ENCODE assay signal across 11 cellular contexts in the genomic region with DNA sequence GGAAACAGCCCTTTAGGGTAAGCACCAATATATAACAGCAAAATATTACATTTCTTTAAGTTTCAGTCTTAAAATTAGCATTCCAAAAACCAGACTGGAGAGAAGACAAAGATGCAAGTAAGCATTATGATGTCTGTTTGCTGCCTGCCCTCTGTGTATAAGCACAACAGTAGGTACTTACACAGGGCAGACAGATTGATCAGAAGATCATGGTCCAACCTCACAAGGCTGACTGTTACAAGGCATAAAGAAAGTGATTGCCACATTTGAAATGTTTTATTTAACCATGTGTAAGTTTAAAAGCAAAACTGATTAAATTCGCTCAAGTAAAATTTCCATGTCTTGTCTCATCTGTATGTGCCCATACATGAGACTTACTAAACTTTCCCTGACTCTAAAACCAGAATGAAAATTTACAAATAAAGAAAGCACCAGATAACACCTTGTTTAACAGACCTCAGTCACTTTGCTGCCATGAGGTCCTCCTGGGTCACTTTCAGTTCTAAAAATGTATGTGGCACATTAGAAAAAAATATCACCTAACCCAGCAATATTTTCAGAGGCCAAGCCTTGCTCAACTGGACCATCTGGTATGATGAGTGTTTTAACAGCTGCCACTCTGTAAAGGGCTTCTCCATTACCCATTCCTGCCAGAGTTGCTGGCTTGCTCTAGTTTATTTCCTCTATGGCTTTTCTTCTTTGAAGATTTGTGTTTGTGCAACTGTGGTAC.
A peak's percentile ranks its signal among the peaks of the same experiment; 100 is the strongest.
DNase-seq lines count a peak whose midpoint lies in the region; ATAC-seq lines count a peak whose summit lies in the region.
"Had no signal": no experiment of that assay in that cellular context is flagged by ENCODE, and none has a peak within 500 bp of the region (broad histone marks: within the 10 kb centered on the region; RNA-seq: fewer than 3 reads in every experiment).

No MANE protein-coding gene starts in this region.

- DNase-seq in DMS53 (lab: John Stamatoyannopoulos, UW) (peak; percentile 81), NCI-H2107 treated with DMSO at 0.1 percent for 48 hours (lab: John Stamatoyannopoulos, UW; ENCODE audit: unreplicated experiment) (peak; percentile 81), MG63 (no peak), kidney tubule cell (ENCODE audit: low spot score) (no peak), hippocampal formation (lab: John Stamatoyannopoulos, UW) (no peak)
- DNase-seq in activated CD4-positive, alpha-beta T cell treated with anti-CD3 and anti-CD28 coated beads, Interleukin-2, amount 50 U/mL, for 1 hour, result no peak
- DNase-seq: activated CD4-positive, alpha-beta T cell treated with anti-CD3 and anti-CD28 coated beads for 36 hours; AML-193; left cardiac atrium had no signal

- H3K4me3 ChIP-seq in MG63, result no peak overlapping the region

- no peaks in the 10 kb centered on the region for H3K27me3 ChIP-seq in MG63

- peak; percentile 79 for ATAC-seq in GM19452 (IDR thresholded peaks at IDR 0.05; ENCODE audit: unreplicated experiment)
- ATAC-seq in HG03060 (IDR thresholded peaks at IDR 0.05; ENCODE audit: low read depth, unreplicated experiment), result peak; percentile 60
- ATAC-seq: activated CD4-positive, alpha-beta T cell treated with anti-CD3 and anti-CD28 coated beads for 36 hours; left cardiac atrium had no signal

- no peaks in the 10 kb centered on the region for H3K9me3 ChIP-seq in MG63

- H3K36me3 ChIP-seq in MG63, result no peaks in the 10 kb centered on the region

Comparison
In these comparisons a context has a peak if more than half of its experiments do, and no peak if none do; other contexts are left out.
1. DNase-seq: peak in DMS53 (single experiment) and NCI-H2107 treated with DMSO at 0.1 percent for 48 hours (single experiment); none in MG63 (single experiment), kidney tubule cell (single experiment), activated CD4-positive, alpha-beta T cell treated with anti-CD3 and anti-CD28 coated beads, Interleukin-2, amount 50 U/mL, for 1 hour (single experiment) and hippocampal formation (0 of 2).